Comparison of ENCODE assay signal across 10 cellular contexts in the genomic region with DNA sequence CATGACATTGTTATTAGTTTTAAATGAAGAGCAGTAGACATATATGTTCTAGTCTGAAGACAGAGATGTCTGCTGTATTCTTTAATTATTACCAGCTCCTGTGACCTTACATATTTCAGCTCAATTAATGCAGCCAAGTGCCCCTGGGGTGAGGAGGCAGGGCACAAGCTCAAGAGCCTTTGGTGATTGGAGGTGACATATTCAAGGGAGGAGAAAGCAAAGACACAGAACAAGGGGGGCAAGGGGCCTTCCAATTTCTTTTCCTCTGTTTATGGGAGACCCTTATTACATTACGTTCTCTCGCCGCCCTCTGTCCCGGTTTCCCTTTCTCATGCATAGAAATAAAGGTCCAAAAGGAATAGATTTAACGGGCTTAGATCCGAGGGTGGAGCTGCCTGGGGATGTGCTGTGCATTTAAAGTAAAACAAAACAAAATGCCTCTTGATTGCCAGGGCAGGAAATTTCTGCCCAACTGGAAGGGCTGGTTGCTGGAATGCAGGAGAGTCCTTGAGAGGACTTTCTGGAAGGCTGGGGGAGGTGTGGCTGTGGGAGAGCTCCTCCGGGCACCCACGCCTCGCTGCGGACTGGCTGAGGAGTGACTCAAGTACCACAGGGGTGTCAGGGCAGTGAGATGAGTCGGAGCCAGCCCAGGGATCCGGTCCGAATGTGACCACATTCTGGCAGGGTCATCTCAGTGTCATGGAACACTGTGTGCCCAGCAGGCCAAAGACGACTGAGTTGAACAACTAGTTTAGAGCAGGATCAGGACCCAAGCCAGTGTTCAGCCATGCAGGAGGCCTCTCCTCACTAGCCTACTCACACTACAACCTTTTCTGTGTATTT. TPM values are rescaled to one million over a fixed set of nuclear protein-coding genes. Genes with fewer than 3 reads are reported as not detected.
DNase-seq lines count a peak whose midpoint lies in the region; ATAC-seq and TF ChIP-seq lines count a peak whose summit lies in the region.
"Had no signal": no experiment of that assay in that cellular context is flagged by ENCODE, and none has a peak within 500 bp of the region (broad histone marks: within the 10 kb centered on the region; RNA-seq: fewer than 3 reads in every experiment).

No MANE protein-coding gene starts in this region.

- ATAC-seq in HG02840 (IDR thresholded peaks at IDR 0.05; ENCODE audit: low FRiP score, unreplicated experiment), result no peak
- no peak for ATAC-seq in GM19395 (IDR thresholded peaks at IDR 0.05; ENCODE audit: unreplicated experiment)
- no peak for ATAC-seq in GM19351 (IDR thresholded peaks at IDR 0.05; ENCODE audit: unreplicated experiment)

- no peaks in the 10 kb centered on the region for H3K9me3 Mint-ChIP-seq in dendritic cell treated with granulocyte-macrophage colony-stimulating factor and Interleukin-4, amounts not matched to agents 40 ng/mL and 50 ng/mL, for 4 days
- H3K9me3 Mint-ChIP-seq: nephron progenitor cell had no signal

- H3K4me1 Mint-ChIP-seq in dendritic cell treated with granulocyte-macrophage colony-stimulating factor and Interleukin-4, amounts not matched to agents 40 ng/mL and 50 ng/mL, for 4 days (ENCODE audit: low read depth), result peaks cover 16% of the 10 kb centered on the region

- WGBS in mesodermal cell (ENCODE audit: insufficient coverage in 2 of 2), 2 experiments, result 58 to 80% methylated on average over 4 to 10 of the region's 14 CpGs

- peak; percentile 16 for DNase-seq in HuH-7.5 (ENCODE audit: low spot score)
- DNase-seq in AML-193 (lab: John Stamatoyannopoulos, UW), result no peak
- DNase-seq: CD4-positive, CD25-positive, alpha-beta regulatory T cell; nephron progenitor cell had no signal

- intact Hi-C loops in dendritic cell treated with granulocyte-macrophage colony-stimulating factor and Interleukin-4, amounts not matched to agents 40 ng/mL and 50 ng/mL, for 4 days (cut with micrococcal nuclease), result no loop called here

- no peak for TF ChIP-seq CTCF in 22Rv1 (IDR thresholded peaks at IDR 0.05)

- H3K4me1 ChIP-seq in mesodermal cell (ENCODE audit: control insufficient read depth, insufficient read depth, low read length, poor library complexity, severe bottlenecking), result peaks cover 23% of the 10 kb centered on the region

- H3K27me3 Mint-ChIP-seq in dendritic cell treated with granulocyte-macrophage colony-stimulating factor and Interleukin-4, amounts not matched to agents 40 ng/mL and 50 ng/mL, for 4 days, result no peaks in the 10 kb centered on the region

- peak overlapping the region; percentile 26 for H3K27ac Mint-ChIP-seq in dendritic cell treated with granulocyte-macrophage colony-stimulating factor and Interleukin-4, amounts not matched to agents 40 ng/mL and 50 ng/mL, for 4 days
- H3K27ac Mint-ChIP-seq: nephron progenitor cell had no signal

- H3K36me3 ChIP-seq in mesodermal cell (ENCODE audit: control insufficient read depth, insufficient read depth, low read length), result no peaks in the 10 kb centered on the region

- peaks cover 5% of the 10 kb centered on the region for H3K9me3 ChIP-seq in mesodermal cell (ENCODE audit: control insufficient read depth, low read length)

- H3K27ac ChIP-seq in 22Rv1 (peak overlapping the region; percentile 22; the same call in 1 of the 2 replicates), mesodermal cell (ENCODE audit: low read depth, low read length, severe bottlenecking) (peak overlapping the region; percentile 30)

- H3K36me3 Mint-ChIP-seq in dendritic cell treated with granulocyte-macrophage colony-stimulating factor and Interleukin-4, amounts not matched to agents 40 ng/mL and 50 ng/mL, for 4 days (ENCODE audit: low read depth), result no peaks in the 10 kb centered on the region
- H3K36me3 Mint-ChIP-seq: CD4-positive, CD25-positive, alpha-beta regulatory T cell had no signal

- no peak overlapping the region for H3K4me3 Mint-ChIP-seq in dendritic cell treated with granulocyte-macrophage colony-stimulating factor and Interleukin-4, amounts not matched to agents 40 ng/mL and 50 ng/mL, for 4 days
- H3K4me3 Mint-ChIP-seq: CD4-positive, CD25-positive, alpha-beta regulatory T cell; nephron progenitor cell had no signal

- H3K4me3 ChIP-seq in mesodermal cell (ENCODE audit: extremely low read depth, insufficient read depth, low read length, poor library complexity, severe bottlenecking), result no peak overlapping the region

RNA-seq across cellular contexts. Expression of gene GSG1, which starts 32.1 kb away (rescaled TPM):
- polyA plus RNA-seq in mesodermal cell (2013, experiment 1 of 2), result 0.44 TPM
- polyA plus RNA-seq in mesodermal cell (2013, experiment 2 of 2), result 0.35 TPM
